Comparison of ENCODE assay signal across 23 cellular contexts in genomic region chr12:996881-997280, GRCh38. TPM values are rescaled to one million over a fixed set of nuclear protein-coding genes. Genes with fewer than 3 reads are reported as not detected.
A peak's percentile ranks its signal among the peaks of the same experiment; 100 is the strongest.
DNase-seq lines count a peak whose midpoint lies in the region; FAIRE-seq and TF ChIP-seq lines count a peak whose summit lies in the region.
"Had no signal": no experiment of that assay in that cellular context is flagged by ENCODE, and none has a peak within 500 bp of the region (broad histone marks: within the 10 kb centered on the region; RNA-seq: fewer than 3 reads in every experiment).

No MANE protein-coding gene starts in this region.

- H3K36me3 Mint-ChIP-seq in astrocyte (ENCODE audit: low read depth, unreplicated experiment), result peaks cover 6% of the 10 kb centered on the region

- H4K20me1 ChIP-seq in KMS-11 (ENCODE audit: insufficient read depth) (no peaks in the 10 kb centered on the region), OCI-LY7 (ENCODE audit: insufficient read depth, low read length) (peaks cover 11% of the 10 kb centered on the region; the same call in 1 of the 2 replicates), astrocyte (ENCODE audit: insufficient read depth, low read length) (peaks cover 59% of the 10 kb centered on the region)

- CTCF ChIA-PET in OCI-LY7 (lab: Charles Lee; ENCODE audit: unreplicated experiment), result no interaction called here

- H3K79me2 ChIP-seq in KMS-11 (ENCODE audit: insufficient read depth, low read depth) (peaks cover 87% of the 10 kb centered on the region), OCI-LY7 (ENCODE audit: insufficient read depth, low read depth, low read length) (peaks cover 71% of the 10 kb centered on the region), astrocyte (ENCODE audit: insufficient read depth, low read length) (peaks cover 52% of the 10 kb centered on the region)

- no peaks in the 10 kb centered on the region for H3K27me3 Mint-ChIP-seq in astrocyte (ENCODE audit: low read depth, unreplicated experiment)
- H3K27me3 Mint-ChIP-seq: B cell; CD8-positive, alpha-beta memory T cell had no signal

- TF ChIP-seq CTCF in KMS-11 (conservative IDR thresholded peaks at IDR 0.05; ENCODE audit: low read depth, low read length) (no peak), OCI-LY7 (conservative IDR thresholded peaks at IDR 0.05; ENCODE audit: low read length) (no peak), astrocyte (IDR thresholded peaks at IDR 0.05; ENCODE audit: insufficient read depth, low read depth, low read length) (no peak)

- DNase-seq in G401 (ENCODE audit: low spot score) (peak; percentile 57), OCI-LY7 (ENCODE audit: low spot score) (no peak), astrocyte (ENCODE audit: low read depth) (no peak), LoVo (ENCODE audit: low spot score) (no peak), DMS114 treated with DMSO at 0.1 percent for 48 hours (lab: John Stamatoyannopoulos, UW; ENCODE audit: unreplicated experiment) (no peak)
- no peak for DNase-seq in activated CD4-positive, alpha-beta T cell treated with anti-CD3 and anti-CD28 coated beads, Interleukin-2, amount 50 U/mL, for 1 hour
- DNase-seq in effector CD8-positive, alpha-beta T cell (lab: John Stamatoyannopoulos, UW), result no peak
- DNase-seq: CD4-positive, CD25-positive, alpha-beta regulatory T cell; CD8-positive, alpha-beta memory T cell; DMS 273 treated with DMSO at 0.1 percent for 48 hours; DMS53; DMS79 treated with DMSO at 0.1 percent for 48 hours; GM23248; H9 had no signal

- H3K9ac ChIP-seq in KMS-11, result no peak overlapping the region
- no peak overlapping the region for H3K9ac ChIP-seq in astrocyte (ENCODE audit: low read length)
- H3K9ac ChIP-seq: BLaER1, GM23248 had no signal

- FAIRE-seq in astrocyte (lab: Jason Lieb, UNC), result no peak
- FAIRE-seq: A204.1, D721Med, G401.6, GM12892 had no signal

- POLR2A ChIA-PET in OCI-LY7 (lab: Charles Lee), result interaction anchor here (0.6 to 1.0 kb wide), 2 partner anchors 12 to 692 kb away, joined by 3 to 5 read pairs; no protein-coding TSS in a partner anchor

- in situ Hi-C loops in G401 (cut with HindIII; ENCODE audit: low sequenced_read_pairs), result no loop called here

- no peaks in the 10 kb centered on the region for H3K9me2 ChIP-seq in OCI-LY7 (ENCODE audit: insufficient read depth, low read length)

- intact Hi-C loops in OCI-LY7 (cut with micrococcal nuclease; ENCODE audit: unreplicated experiment), result loop anchor here (10.0 kb wide), 1 partner anchor 598 kb away; the partner anchor contains the start of gene FBXL14

- no peak overlapping the region for H3K4me3 ChIP-seq in KMS-11 (IDR thresholded peaks at IDR 0.05; ENCODE audit: insufficient read depth, low read depth, low read length)
- no peak overlapping the region for H3K4me3 ChIP-seq in OCI-LY7 (ENCODE audit: low read depth, low read length, poor library complexity, severe bottlenecking)
- no peak overlapping the region for H3K4me3 ChIP-seq in astrocyte (ENCODE audit: insufficient read depth, low read depth, low read length)
- H3K4me3 ChIP-seq: BLaER1, GM23248 had no signal

- H3K4me1 Mint-ChIP-seq in astrocyte (ENCODE audit: low read depth, unreplicated experiment), result peaks cover 12% of the 10 kb centered on the region

- no TSS peak for BruUV-seq in OCI-LY7 (replicated peaks; lab: Mats Ljungman, UMichigan)

- H3K27ac ChIP-seq in KMS-11, result peak overlapping the region; percentile 57; the same call in 1 of the 2 replicates
- no peak overlapping the region for H3K27ac ChIP-seq in OCI-LY7 (ENCODE audit: low read depth, low read length, poor library complexity, severe bottlenecking)
- no peak overlapping the region for H3K27ac ChIP-seq in astrocyte (ENCODE audit: low read depth, low read length)
- H3K27ac ChIP-seq: 22Rv1, BLaER1, C4-2B had no signal

- H3K36me3 ChIP-seq in KMS-11 (ENCODE audit: insufficient read depth) (no peaks in the 10 kb centered on the region; the same call in 1 of the 2 replicates), OCI-LY7 (ENCODE audit: insufficient read depth, low read length) (peaks cover 10% of the 10 kb centered on the region), astrocyte (ENCODE audit: insufficient read depth, low read length) (no peaks in the 10 kb centered on the region)

- no peaks in the 10 kb centered on the region for H3K27me3 ChIP-seq in KMS-11 (ENCODE audit: insufficient read depth, low read depth)
- H3K27me3 ChIP-seq in astrocyte (ENCODE audit: insufficient read depth, low read length), result no peaks in the 10 kb centered on the region
- H3K27me3 ChIP-seq: BLaER1 had no signal

- H3K9me3 Mint-ChIP-seq in astrocyte (ENCODE audit: unreplicated experiment), result no peaks in the 10 kb centered on the region
- H3K9me3 Mint-ChIP-seq: CD4-positive, CD25-positive, alpha-beta regulatory T cell; CD8-positive, alpha-beta memory T cell; H9 had no signal

- H3K4me3 Mint-ChIP-seq in astrocyte (ENCODE audit: unreplicated experiment), result no peak overlapping the region
- H3K4me3 Mint-ChIP-seq: B cell; CD4-positive, CD25-positive, alpha-beta regulatory T cell; CD8-positive, alpha-beta memory T cell; H9 had no signal

- H3K4me2 ChIP-seq in KMS-11, result peak overlapping the region; percentile 78
- peak overlapping the region; percentile 78 for H3K4me2 ChIP-seq in OCI-LY7 (ENCODE audit: low read length)
- H3K4me2 ChIP-seq in astrocyte (ENCODE audit: low read length), result no peak overlapping the region
- H3K4me2 ChIP-seq: BLaER1 had no signal

- H3K4me1 ChIP-seq in KMS-11 (ENCODE audit: low read depth, poor library complexity, severe bottlenecking) (peaks cover 75% of the 10 kb centered on the region), OCI-LY7 (ENCODE audit: insufficient read depth, low read length, poor library complexity, severe bottlenecking) (peaks cover 49% of the 10 kb centered on the region), astrocyte (ENCODE audit: insufficient read depth, low read length) (peaks cover 4% of the 10 kb centered on the region)

- H3K9me3 ChIP-seq in OCI-LY7 (ENCODE audit: low read length) (no peaks in the 10 kb centered on the region), astrocyte (ENCODE audit: insufficient read depth, low read depth, low read length) (no peaks in the 10 kb centered on the region)
- H3K9me3 ChIP-seq: BLaER1 had no signal

- H2AFZ ChIP-seq in KMS-11 (ENCODE audit: low read depth) (no peak overlapping the region), OCI-LY7 (ENCODE audit: low read length) (no peak overlapping the region), astrocyte (ENCODE audit: low read depth, low read length) (no peak overlapping the region)
- H2AFZ ChIP-seq: GM23248 had no signal

- peak overlapping the region; percentile 16 for H3K27ac Mint-ChIP-seq in astrocyte (ENCODE audit: unreplicated experiment)
- H3K27ac Mint-ChIP-seq: B cell; CD4-positive, CD25-positive, alpha-beta regulatory T cell had no signal

RNA-seq across cellular contexts. Expression of gene ERC1, which starts 5.9 kb away (rescaled TPM):
- 29.0 and 54.7 TPM in 2 replicates for total RNA-seq in G401 (2014; rRNA removed; shearing (Covaris generic))
- 26.9 and 37.0 TPM in 2 replicates for total RNA-seq in OCI-LY7 (2014; rRNA removed; shearing (Covaris generic))
- total RNA-seq in OCI-LY7 (2022) (77.8 and 86.9 TPM in 2 replicates), astrocyte (60.2 and 67.1 TPM in 2 replicates)

RNA-seq across cellular contexts. Expression of gene RAD52, which starts 47.4 kb away (rescaled TPM):
- total RNA-seq in G401 (2014; rRNA removed; shearing (Covaris generic)), result 9.2 and 19.2 TPM in 2 replicates
- total RNA-seq in OCI-LY7 (2014; rRNA removed; shearing (Covaris generic)), result 30.8 and 31.8 TPM in 2 replicates
- total RNA-seq in OCI-LY7 (2022) (20.7 and 30.3 TPM in 2 replicates), astrocyte (11.7 and 12.4 TPM in 2 replicates)
